ENCODE assay signal across 9 cellular contexts in the genomic region with DNA sequence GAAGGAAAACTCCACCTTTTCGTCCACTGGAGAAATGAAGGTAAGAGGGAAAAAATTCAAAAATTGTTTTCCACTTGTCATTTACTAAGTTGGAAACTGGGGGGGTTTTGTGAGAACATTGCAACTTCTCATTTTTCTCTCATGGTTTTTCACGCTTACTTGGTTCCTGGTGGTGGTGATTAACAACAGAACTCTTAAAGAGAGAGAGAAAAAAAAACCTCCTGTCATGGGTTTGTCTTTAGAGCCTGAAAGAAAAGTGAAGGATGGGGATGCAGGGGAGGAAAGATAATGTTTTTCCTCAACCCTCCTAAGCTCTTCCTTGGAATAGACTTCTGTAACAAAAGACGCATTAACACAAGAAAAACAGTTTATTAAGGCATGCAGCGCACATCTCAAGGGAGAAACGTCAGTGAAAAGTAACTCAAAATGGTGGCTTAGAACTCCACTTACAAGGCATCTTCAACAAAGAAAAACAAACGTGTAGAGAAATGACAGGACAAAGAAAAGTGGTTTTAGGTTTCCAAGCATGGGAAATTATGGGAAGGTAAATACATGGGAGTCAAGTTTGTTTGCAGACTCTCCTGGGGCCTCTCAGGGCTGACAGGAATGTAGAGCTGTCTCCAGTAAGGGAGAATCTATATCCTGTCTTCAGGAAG.
DNase-seq lines count a peak whose midpoint lies in the region; ATAC-seq, FAIRE-seq and TF ChIP-seq lines count a peak whose summit lies in the region.
"Had no signal": no experiment of that assay in that cellular context is flagged by ENCODE, and none has a peak within 500 bp of the region (broad histone marks: within the 10 kb centered on the region; RNA-seq: fewer than 3 reads in every experiment).

No MANE protein-coding gene starts in this region.

- no peaks in the 10 kb centered on the region for H3K79me2 ChIP-seq in K562 (ENCODE audit: control insufficient read depth, insufficient read depth, low read length)
- H3K79me2 ChIP-seq in mammary epithelial cell (ENCODE audit: insufficient read depth, low read length), result no peaks in the 10 kb centered on the region

- peaks cover 10% of the 10 kb centered on the region for H3K9me3 Mint-ChIP-seq in activated CD8-positive, alpha-beta memory T cell treated with anti-CD3 and anti-CD28 coated beads, Interleukin-2, amount 10 ng/mL, durations not matched to agents 7 days and 5 days (ENCODE audit: low read depth)

- dilution Hi-C loops in mammary epithelial cell (cut with HindIII; ENCODE audit: low sequenced_read_pairs), result no loop called here

- WGBS in K562 (ENCODE audit: insufficient coverage, low coverage, missing lambda C conversion rate), result 32% methylated on average over 6 of the region's 6 CpGs
- WGBS in mammary epithelial cell (ENCODE audit: low coverage, missing lambda C conversion rate), result 94% methylated on average over 6 of the region's 6 CpGs
- WGBS in aorta, 2 donors, result 68 to 71% methylated on average over 6 of the region's 6 CpGs

- no peak for TF ChIP-seq EP300 in K562 (IDR thresholded peaks at IDR 0.05; ENCODE audit: low read length)

- H2AFZ ChIP-seq in K562 (ENCODE audit: low read depth, low read length), result peak overlapping the region; percentile 92
- no peak overlapping the region for H2AFZ ChIP-seq in mammary epithelial cell (ENCODE audit: low read depth, low read length)

- BruUV-seq in K562 (replicated peaks; lab: Mats Ljungman, UMichigan) (no TSS peak), mammary epithelial cell (replicated peaks; lab: Mats Ljungman, UMichigan) (no TSS peak)

- H3K4me3 ChIP-seq in BLaER1 (no peak overlapping the region), K562 (no peak overlapping the region), mammary epithelial cell (replicated peaks in 1 of 3; ENCODE audit: insufficient read depth in 1 of 3, low read depth in 2 of 3, low read length in 3 of 3) (no peak overlapping the region), aorta (ENCODE audit: low read length in 2 of 2) (no peak overlapping the region)

- CTCF ChIA-PET in K562 (lab: Yijun Ruan, JAX; ENCODE audit: low intra/inter-chr PET ratio), result no interaction called here
- CTCF ChIA-PET in mammary epithelial cell (lab: Charles Lee; ENCODE audit: low non-redundant PET), result no interaction called here
- CTCF ChIA-PET in activated CD8-positive, alpha-beta memory T cell treated with anti-CD3 and anti-CD28 coated beads, Interleukin-2, amount 10 ng/mL, durations not matched to agents 7 days and 5 days (lab: Charles Lee), result no interaction called here

- H3K27me3 ChIP-seq in BLaER1, result no peaks in the 10 kb centered on the region
- no peaks in the 10 kb centered on the region for H3K27me3 ChIP-seq in K562 (ENCODE audit: control insufficient read depth in 2 of 2, insufficient read depth in 2 of 2, low read length in 2 of 2)
- no peaks in the 10 kb centered on the region for H3K27me3 ChIP-seq in mammary epithelial cell (ENCODE audit: insufficient read depth, low read length)
- no peaks in the 10 kb centered on the region for H3K27me3 ChIP-seq in aorta (ENCODE audit: control insufficient read depth in 1 of 2, insufficient read depth in 2 of 2, low read length in 1 of 2)

- POLR2A ChIA-PET in K562 (lab: Yijun Ruan, JAX), result interaction anchor here (0.9 to 1.5 kb wide), 4 partner anchors 8 to 82 kb away, joined by 3 to 7 read pairs (median 5); partner anchors contain the start of gene ATF7IP

- TF ChIP-seq RAD21 in K562 (CRISPR knock-in tag; conservative IDR thresholded peaks at IDR 0.05 in 1 of 2, IDR thresholded peaks at IDR 0.05 in 1 of 2), result no peak

- H3K4me1 Mint-ChIP-seq in activated CD8-positive, alpha-beta memory T cell treated with anti-CD3 and anti-CD28 coated beads, Interleukin-2, amount 10 ng/mL, durations not matched to agents 7 days and 5 days, result peaks cover 3% of the 10 kb centered on the region

- H3K4me2 ChIP-seq in BLaER1 (peak overlapping the region; percentile 3; the same call in 1 of the 2 replicates), K562 (ENCODE audit: insufficient read depth, low read length) (peak overlapping the region; percentile 47), mammary epithelial cell (ENCODE audit: insufficient read depth, low read depth, low read length) (no peak overlapping the region)

- H3K4me3 Mint-ChIP-seq in activated CD8-positive, alpha-beta memory T cell treated with anti-CD3 and anti-CD28 coated beads, Interleukin-2, amount 10 ng/mL, durations not matched to agents 7 days and 5 days, result no peak overlapping the region

- ATAC-seq in GM19463 (IDR thresholded peaks at IDR 0.05; ENCODE audit: unreplicated experiment) (peak; percentile 47), HG03469 (IDR thresholded peaks at IDR 0.05; ENCODE audit: unreplicated experiment) (peak; percentile 17), K562 (peak; percentile 67), aorta (ENCODE audit: low FRiP score) (no peak)
- ATAC-seq in activated CD8-positive, alpha-beta memory T cell treated with anti-CD3 and anti-CD28 coated beads, Interleukin-2, amount 10 ng/mL, durations not matched to agents 7 days and 5 days, result no peak

- H3K36me3 Mint-ChIP-seq in activated CD8-positive, alpha-beta memory T cell treated with anti-CD3 and anti-CD28 coated beads, Interleukin-2, amount 10 ng/mL, durations not matched to agents 7 days and 5 days, result peaks cover 3% of the 10 kb centered on the region

- TF ChIP-seq CTCF in K562 (IDR thresholded peaks at IDR 0.05 in 2 of 3, conservative IDR thresholded peaks at IDR 0.05 in 1 of 3; ENCODE audit: insufficient read depth in 2 of 3, low read depth in 1 of 3, low read length in 3 of 3) (no peak), mammary epithelial cell (conservative IDR thresholded peaks at IDR 0.05 in 1 of 2, IDR thresholded peaks at IDR 0.05 in 1 of 2; ENCODE audit: extremely low read depth in 1 of 2, insufficient read depth in 1 of 2, low read depth in 1 of 2, low read length in 2 of 2) (no peak)

- H3K9me3 ChIP-seq in BLaER1 (peaks cover 33% of the 10 kb centered on the region), K562 (replicated peaks; ENCODE audit: control insufficient read depth, insufficient read depth, low read depth, low read length) (peaks cover 6% of the 10 kb centered on the region), mammary epithelial cell (replicated peaks; ENCODE audit: insufficient read depth, low read length) (no peaks in the 10 kb centered on the region), aorta (ENCODE audit: control insufficient read depth, low read length) (no peaks in the 10 kb centered on the region)

- no peaks in the 10 kb centered on the region for H3K36me3 ChIP-seq in BLaER1
- no peaks in the 10 kb centered on the region for H3K36me3 ChIP-seq in K562 (ENCODE audit: control insufficient read depth, insufficient read depth, low read length)
- no peaks in the 10 kb centered on the region for H3K36me3 ChIP-seq in mammary epithelial cell (ENCODE audit: insufficient read depth, low read length)
- no peaks in the 10 kb centered on the region for H3K36me3 ChIP-seq in aorta (ENCODE audit: control insufficient read depth in 1 of 2, insufficient read depth in 2 of 2, low read length in 1 of 2)

- TF ChIP-seq POLR2A in K562 (conservative IDR thresholded peaks at IDR 0.05), result no peak

- H3K4me1 ChIP-seq in BLaER1, result peaks cover 10% of the 10 kb centered on the region; the same call in 1 of the 2 replicates
- H3K4me1 ChIP-seq in K562 (replicated peaks in 1 of 2; ENCODE audit: control insufficient read depth in 2 of 2, insufficient read depth in 2 of 2, low read length in 2 of 2), result peaks cover 8 to 18% of the 10 kb centered on the region in 2 experiments; a peak in 4 of 5 replicates
- H3K4me1 ChIP-seq in mammary epithelial cell (ENCODE audit: insufficient read depth, low read length), result no peaks in the 10 kb centered on the region
- H3K4me1 ChIP-seq in aorta (ENCODE audit: control insufficient read depth in 1 of 2, insufficient read depth in 2 of 2, low read length in 2 of 2), result peaks cover 0 to 1% of the 10 kb centered on the region in 2 donors

- H3K27ac Mint-ChIP-seq in activated CD8-positive, alpha-beta memory T cell treated with anti-CD3 and anti-CD28 coated beads, Interleukin-2, amount 10 ng/mL, durations not matched to agents 7 days and 5 days, result no peak overlapping the region

- no peak overlapping the region for H3K9ac ChIP-seq in BLaER1
- peak overlapping the region in 1 of 2 experiments; percentile 42; a peak in 2 of 4 replicates for H3K9ac ChIP-seq in K562 (ENCODE audit: insufficient read depth in 1 of 2, low read depth in 2 of 2, low read length in 2 of 2)
- no peak overlapping the region for H3K9ac ChIP-seq in mammary epithelial cell (ENCODE audit: insufficient read depth, low read length)

- H3K27me3 Mint-ChIP-seq in activated CD8-positive, alpha-beta memory T cell treated with anti-CD3 and anti-CD28 coated beads, Interleukin-2, amount 10 ng/mL, durations not matched to agents 7 days and 5 days, result no peaks in the 10 kb centered on the region

- DNase-seq in K562 (ENCODE audit: extremely low read depth in 1 of 4, low spot score in 3 of 4), result no peak
- no peak for DNase-seq in mammary epithelial cell
- no peak for DNase-seq in activated T-cell treated with anti-CD3 and anti-CD28 coated beads, Interleukin-2, amount 50 U/mL, for 48 hours
- DNase-seq in aorta, result no peak
- no peak for DNase-seq in activated CD8-positive, alpha-beta memory T cell treated with anti-CD3 and anti-CD28 coated beads, Interleukin-2, amount 10 ng/mL, durations not matched to agents 7 days and 5 days
- DNase-seq: activated naive CD4-positive, alpha-beta T cell treated with anti-CD3 and anti-CD28 coated beads, Interleukin-2, amount 50 U/mL, for 16 hours had no signal

- H3K27ac ChIP-seq in BLaER1 (no peak overlapping the region), K562 (ENCODE audit: extremely low read depth, low read depth, low read length) (peak overlapping the region; percentile 82), mammary epithelial cell (ENCODE audit: insufficient read depth, low read depth, low read length) (no peak overlapping the region), aorta (ENCODE audit: low read depth in 1 of 2, low read length in 2 of 2) (no peak overlapping the region)

- no peaks in the 10 kb centered on the region for H3K9me1 ChIP-seq in K562 (ENCODE audit: control insufficient read depth, insufficient read depth, low read length)

- in situ Hi-C loops in K562 (cut with MboI), result no loop called here
- in situ Hi-C loops in mammary epithelial cell (cut with MboI; ENCODE audit: low sequenced_read_pairs in 2 of 2), result no loop called here

- FAIRE-seq in K562 (lab: Jason Lieb, UNC), result peak; percentile 68

- intact Hi-C loops in K562 (cut with micrococcal nuclease), result loop anchor here (1.0 kb wide), 1 partner anchor 25 kb away; no protein-coding TSS in a partner anchor
- intact Hi-C loops in mammary epithelial cell (cut with micrococcal nuclease), result no loop called here
- intact Hi-C loops in aorta (cut with DNase I), result no loop called here

- H4K20me1 ChIP-seq in BLaER1, result no peaks in the 10 kb centered on the region
- H4K20me1 ChIP-seq in K562 (replicated peaks; ENCODE audit: control insufficient read depth, insufficient read depth, low read length), result no peaks in the 10 kb centered on the region
- no peaks in the 10 kb centered on the region for H4K20me1 ChIP-seq in mammary epithelial cell (ENCODE audit: insufficient read depth, low read length)

TF ChIP-seq in K562, 482 proteins besides CTCF, POLR2A, EP300 and RAD21 (continues in another document):
- no peak for TF ChIP-seq ARNT (IDR thresholded peaks at IDR 0.05)
- TF ChIP-seq MAFK (IDR thresholded peaks at IDR 0.05; ENCODE audit: low read length), result no peak
- TF ChIP-seq SUPT5H (IDR thresholded peaks at IDR 0.05), result no peak

Comparison
In these comparisons a context has a peak if more than half of its experiments do, and no peak if none do; other contexts are left out.
1. ATAC-seq: peak in GM19463 (single experiment), HG03469 (single experiment) and K562 (single experiment); none in aorta (single experiment) and activated CD8-positive, alpha-beta memory T cell treated with anti-CD3 and anti-CD28 coated beads, Interleukin-2, amount 10 ng/mL, durations not matched to agents 7 days and 5 days (single experiment).